ENCODE assay signal across 25 cellular contexts in the genomic region with DNA sequence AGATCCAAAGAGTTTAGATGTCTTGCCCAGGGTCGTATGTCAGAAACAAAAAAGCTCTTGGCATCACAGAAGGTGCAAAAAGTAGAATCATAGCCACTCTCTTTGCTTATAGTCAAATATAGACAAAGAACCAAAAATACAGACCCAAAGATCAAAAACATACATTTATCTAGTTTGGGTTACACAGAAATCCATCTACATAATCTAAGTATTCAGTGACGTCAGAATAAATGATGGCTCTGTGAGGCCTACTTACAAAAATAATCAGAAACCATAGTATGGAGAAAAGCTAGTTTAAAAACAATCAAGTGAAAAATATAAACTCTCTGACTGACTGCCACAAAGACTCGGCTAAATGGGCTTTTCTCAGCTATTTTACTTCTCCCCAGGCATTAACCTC.
DNase-seq lines count a peak whose midpoint lies in the region; ATAC-seq, FAIRE-seq and TF ChIP-seq lines count a peak whose summit lies in the region.
"Had no signal": no experiment of that assay in that cellular context is flagged by ENCODE, and none has a peak within 500 bp of the region (broad histone marks: within the 10 kb centered on the region; RNA-seq: fewer than 3 reads in every experiment).

No MANE protein-coding gene starts in this region.

- FAIRE-seq in keratinocyte (lab: Jason Lieb, UNC), result no peak
- FAIRE-seq: A549, D721Med, K562 had no signal

- H3K4me1 ChIP-seq in keratinocyte (ENCODE audit: control insufficient read depth, extremely low read depth, insufficient read depth, low read length) (peaks cover 15% of the 10 kb centered on the region), neural progenitor cell (peaks cover 20% of the 10 kb centered on the region)
- H3K4me1 ChIP-seq: A549 had no signal

- H3K9me3 ChIP-seq in keratinocyte (ENCODE audit: control insufficient read depth, low read depth, low read length), result no peaks in the 10 kb centered on the region
- H3K9me3 ChIP-seq in neural progenitor cell (ENCODE audit: low read depth), result peaks cover 7% of the 10 kb centered on the region
- H3K9me3 ChIP-seq: A549 had no signal

- no peak overlapping the region for H3K27ac ChIP-seq in keratinocyte (ENCODE audit: control insufficient read depth, insufficient read depth, low read length)
- H3K27ac ChIP-seq in neural progenitor cell, result peak overlapping the region; percentile 74
- peak overlapping the region in 1 of 59 donors; percentile 21 for H3K27ac ChIP-seq in dorsolateral prefrontal cortex
- H3K27ac ChIP-seq: A549; BLaER1 treated with 17β-estradiol and CSF1 and Interleukin-3, amounts not matched to agents 10 nM and 100 nM; RWPE1 had no signal

- H3K9ac ChIP-seq in keratinocyte (ENCODE audit: control insufficient read depth, extremely low read depth, insufficient read depth, low read length) (no peak overlapping the region), neural progenitor cell (no peak overlapping the region)
- H3K9ac ChIP-seq: BLaER1 treated with 17β-estradiol and CSF1 and Interleukin-3, amounts not matched to agents 10 nM and 100 nM had no signal

- H3K4me2 ChIP-seq in keratinocyte (ENCODE audit: control insufficient read depth, extremely low read depth, insufficient read depth, low read depth, low read length), result peak overlapping the region; percentile 54
- H3K4me2 ChIP-seq in neural progenitor cell, result no peak overlapping the region
- H3K4me2 ChIP-seq: A549; BLaER1 treated with 17β-estradiol and CSF1 and Interleukin-3, amounts not matched to agents 10 nM and 100 nM had no signal

- no peak overlapping the region for H2AFZ ChIP-seq in keratinocyte (ENCODE audit: control insufficient read depth, low read length)
- no peak overlapping the region for H2AFZ ChIP-seq in neural progenitor cell (replicated peaks)

- H3K27me3 ChIP-seq in keratinocyte (ENCODE audit: control insufficient read depth, extremely low read depth, insufficient read depth, low read length), result no peaks in the 10 kb centered on the region
- no peaks in the 10 kb centered on the region for H3K27me3 ChIP-seq in neural progenitor cell
- no peaks in the 10 kb centered on the region for H3K27me3 ChIP-seq in dorsolateral prefrontal cortex
- H3K27me3 ChIP-seq: BLaER1 treated with 17β-estradiol and CSF1 and Interleukin-3, amounts not matched to agents 10 nM and 100 nM had no signal

- dilution Hi-C loops in keratinocyte (cut with MboI; ENCODE audit: extremely low pct_ligation_motif_present, low sequenced_read_pairs), result no loop called here

- H3F3A ChIP-seq in neural progenitor cell (ENCODE audit: low read depth), result peaks cover 34% of the 10 kb centered on the region

- TF ChIP-seq CTCF in HFFc6 (IDR thresholded peaks at IDR 0.05) (no peak), chondrocyte (IDR thresholded peaks at IDR 0.05) (no peak), keratinocyte (optimal IDR thresholded peaks at IDR 0.05 in 1 of 3, IDR thresholded peaks at IDR 0.05 in 1 of 3, conservative IDR thresholded peaks at IDR 0.05 in 1 of 3; ENCODE audit: extremely low read depth in 1 of 3, insufficient read depth in 2 of 3, low read length in 3 of 3) (no peak), neural progenitor cell (IDR thresholded peaks at IDR 0.05) (no peak), dorsolateral prefrontal cortex (IDR thresholded peaks at IDR 0.05 in 54 of 56, conservative IDR thresholded peaks at IDR 0.05 in 2 of 56; ENCODE audit: low read depth in 1 of 56, partially characterized antibody in 56 of 56) (no peak)

- H4K20me1 ChIP-seq in keratinocyte (ENCODE audit: control insufficient read depth, extremely low read depth, insufficient read depth, low read length), result no peaks in the 10 kb centered on the region
- peaks cover 5% of the 10 kb centered on the region for H4K20me1 ChIP-seq in neural progenitor cell (ENCODE audit: low read depth)
- H4K20me1 ChIP-seq: BLaER1 treated with 17β-estradiol and CSF1 and Interleukin-3, amounts not matched to agents 10 nM and 100 nM had no signal

- no peak for ATAC-seq in HG03095 (IDR thresholded peaks at IDR 0.05; ENCODE audit: unreplicated experiment)
- ATAC-seq: A549, HCT116, K562, Panc1 had no signal

- no peak overlapping the region for H3K4me3 ChIP-seq in keratinocyte (ENCODE audit: control insufficient read depth in 2 of 3, extremely low read depth in 1 of 3, insufficient read depth in 2 of 3, low read depth in 1 of 3, low read length in 3 of 3)
- no peak overlapping the region for H3K4me3 ChIP-seq in neural progenitor cell
- no peak overlapping the region for H3K4me3 ChIP-seq in dorsolateral prefrontal cortex
- H3K4me3 ChIP-seq: A549; BLaER1 treated with 17β-estradiol and CSF1 and Interleukin-3, amounts not matched to agents 10 nM and 100 nM; K562 had no signal

- DNase-seq in HFFc6 (no peak), chondrocyte (ENCODE audit: low spot score) (no peak), keratinocyte (ENCODE audit: low read depth, low spot score) (no peak), neural progenitor cell (ENCODE audit: low spot score) (no peak), NCI-H2029 (lab: John Stamatoyannopoulos, UW) (no peak), dorsolateral prefrontal cortex (no peak)
- DNase-seq: AML-193; CD4-positive, alpha-beta T cell; Kasumi-1; MV-4-11; NCI-H1105; NCI-H146; NCI-H2081 treated with DMSO at 0.1 percent for 48 hours; NCI-H2171; NCI-H510A; NCI-H69; SHP77 treated with DMSO at 0.1 percent for 48 hours had no signal

- H3K36me3 ChIP-seq in keratinocyte (ENCODE audit: control insufficient read depth in 2 of 2, extremely low read depth in 1 of 2, insufficient read depth in 2 of 2, low read length in 2 of 2), result no peaks in the 10 kb centered on the region
- peaks cover 17% of the 10 kb centered on the region for H3K36me3 ChIP-seq in neural progenitor cell
- H3K36me3 ChIP-seq: BLaER1 treated with 17β-estradiol and CSF1 and Interleukin-3, amounts not matched to agents 10 nM and 100 nM had no signal

- H3K36me3 Mint-ChIP-seq in HFFc6 (ENCODE audit: low read depth) (no peaks in the 10 kb centered on the region), chondrocyte (ENCODE audit: low read depth) (peaks cover 3% of the 10 kb centered on the region), neural progenitor cell (peaks cover 33% of the 10 kb centered on the region)

- H3K27me3 Mint-ChIP-seq in HFFc6 (ENCODE audit: insufficient read depth) (peaks cover 5% of the 10 kb centered on the region), chondrocyte (ENCODE audit: low read depth) (no peaks in the 10 kb centered on the region), neural progenitor cell (ENCODE audit: insufficient read depth, low read depth) (no peaks in the 10 kb centered on the region)
- H3K27me3 Mint-ChIP-seq: CD4-positive, alpha-beta T cell had no signal

- H3K9me3 Mint-ChIP-seq in HFFc6 (no peaks in the 10 kb centered on the region), chondrocyte (ENCODE audit: low read depth) (peaks cover 8% of the 10 kb centered on the region), neural progenitor cell (peaks cover 21% of the 10 kb centered on the region)

- H3K4me1 Mint-ChIP-seq in HFFc6 (ENCODE audit: low read depth) (peaks cover 14% of the 10 kb centered on the region), chondrocyte (ENCODE audit: low read depth) (peaks cover 14% of the 10 kb centered on the region), neural progenitor cell (peaks cover 4% of the 10 kb centered on the region)

- no peak overlapping the region; the same call in 1 of the 2 replicates for H3K27ac Mint-ChIP-seq in HFFc6
- peak overlapping the region; percentile 5 for H3K27ac Mint-ChIP-seq in chondrocyte (ENCODE audit: unreplicated experiment)
- H3K27ac Mint-ChIP-seq in neural progenitor cell, result no peak overlapping the region
- H3K27ac Mint-ChIP-seq: CD4-positive, alpha-beta T cell had no signal

- peak overlapping the region; percentile 12; the same call in 1 of the 2 replicates for H3K4me3 Mint-ChIP-seq in HFFc6
- H3K4me3 Mint-ChIP-seq in chondrocyte (ENCODE audit: unreplicated experiment), result no peak overlapping the region
- no peak overlapping the region for H3K4me3 Mint-ChIP-seq in neural progenitor cell
- H3K4me3 Mint-ChIP-seq: CD4-positive, alpha-beta T cell had no signal

- intact Hi-C loops in dorsolateral prefrontal cortex (cut with DNase I), result no loop called here

- no peaks in the 10 kb centered on the region for H3K79me2 ChIP-seq in keratinocyte (ENCODE audit: control insufficient read depth, insufficient read depth, low read length)
- H3K79me2 ChIP-seq in neural progenitor cell (ENCODE audit: low read depth), result peaks cover 81% of the 10 kb centered on the region

- no peaks in the 10 kb centered on the region for H3K9me1 ChIP-seq in keratinocyte (ENCODE audit: control insufficient read depth, extremely low read depth, insufficient read depth, low read length)
